Comparison of ENCODE assay signal across 8 cellular contexts in genomic region chr14:50311974-50312733, GRCh38. TPM values are rescaled to one million over a fixed set of nuclear protein-coding genes. Genes with fewer than 3 reads are reported as not detected.
DNase-seq lines count a peak whose midpoint lies in the region; ATAC-seq, FAIRE-seq and TF ChIP-seq lines count a peak whose summit lies in the region.

Gene DMAC2L (plus strand): TSS chr14:50312324. CDS start chr14:50321488, 9,164 bp downstream.
Gene L2HGDH (minus strand): TSS chr14:50312229. CDS start chr14:50312150, 79 bp downstream.

- FAIRE-seq in bronchial epithelial cell (lab: Jason Lieb, UNC) = no peak

- H3K27ac Mint-ChIP-seq in WTC11 = peak within 1 kb of the TSS; percentile 85

- peaks cover 6% of the 10 kb centered on the region; the same call in 1 of the 2 replicates for H3K27me3 Mint-ChIP-seq in WTC11 (ENCODE audit: low read depth)

- H3K36me3 ChIP-seq in bronchial epithelial cell (ENCODE audit: control insufficient read depth, insufficient read depth, low read length) = peaks cover 2% of the 10 kb centered on the region

- H3K4me3 ChIP-seq in bronchial epithelial cell (ENCODE audit: low read depth, low read length) = peak within 1 kb of the TSS; percentile 60

- peak; percentile 98 for DNase-seq in AG08395 (ENCODE audit: low spot score)
- peak; percentile 98 for DNase-seq in NCI-H2227 (lab: John Stamatoyannopoulos, UW; ENCODE audit: unreplicated experiment)
- peak; percentile 94 for DNase-seq in WTC11 (ENCODE audit: low spot score)
- DNase-seq in bronchial epithelial cell (ENCODE audit: low read depth) = peak; percentile 74
- peak; percentile 92 for DNase-seq in iris pigment epithelial cell (ENCODE audit: low read depth)
- peak; percentile 86 for DNase-seq in stimulated activated CD4-positive, alpha-beta T cell treated with anti-CD3 and anti-CD28 coated beads, Interleukin-12 subunit alpha, Interleukin-12 subunit beta, amount 100 ng/mL, for 4 hours

- CTCF ChIA-PET in WTC11 (lab: Charles Lee) = interaction anchor here (0.5 to 2.4 kb wide), 12 partner anchors 9 to 548 kb away, joined by 3 to 20 read pairs (median 4); partner anchors contain the start of genes ATL1 and MAP4K5

- peaks cover 19% of the 10 kb centered on the region for H3K9me3 Mint-ChIP-seq in WTC11

- peak; percentile 96 for ATAC-seq in GM18909 (IDR thresholded peaks at IDR 0.05; ENCODE audit: poor library complexity, unreplicated experiment)
- peak; percentile 93 for ATAC-seq in HG03159 (IDR thresholded peaks at IDR 0.05; ENCODE audit: unreplicated experiment)
- ATAC-seq in WTC11 = peak; percentile 94

- no peak; the same call in 1 of the 2 replicates for TF ChIP-seq CTCF in WTC11 (IDR thresholded peaks at IDR 0.05)
- no peak for TF ChIP-seq CTCF in bronchial epithelial cell (IDR thresholded peaks at IDR 0.05; ENCODE audit: insufficient read depth, low read length, severe bottlenecking)

- POLR2A ChIA-PET in WTC11 (lab: Charles Lee) = interaction anchor here (0.6 to 1.3 kb wide), 6 partner anchors 20 to 450 kb away, joined by 3 read pairs; partner anchors contain the start of genes MAP4K5 and SAV1

- peaks cover 35% of the 10 kb centered on the region for H3K36me3 Mint-ChIP-seq in WTC11

- peaks cover 25% of the 10 kb centered on the region for H3K4me1 Mint-ChIP-seq in WTC11

- peak within 1 kb of the TSS; percentile 86 for H3K4me3 Mint-ChIP-seq in WTC11

- H3K27me3 ChIP-seq in bronchial epithelial cell (ENCODE audit: control insufficient read depth, insufficient read depth, low read length) = no peaks in the 10 kb centered on the region

TF ChIP-seq in WTC11, 78 proteins besides CTCF, POLR2A, EP300 and RAD21 (continues in another document):
- no peak for TF ChIP-seq ZNF396 (CRISPR knock-in tag; IDR thresholded peaks at IDR 0.05; ENCODE audit: borderline replicate concordance)
- no peak; the same call in 1 of the 2 replicates for TF ChIP-seq FOXJ3 (CRISPR knock-in tag; IDR thresholded peaks at IDR 0.05; ENCODE audit: borderline replicate concordance)
- no peak for TF ChIP-seq PREB (CRISPR knock-in tag; IDR thresholded peaks at IDR 0.05; ENCODE audit: borderline replicate concordance)
- TF ChIP-seq MLX (CRISPR knock-in tag; IDR thresholded peaks at IDR 0.05) = 0 out of 2 replicates have a peak, but pooled peaks have one; percentile 53
- TF ChIP-seq SMAD4 (CRISPR knock-in tag; IDR thresholded peaks at IDR 0.05) = no peak
- TF ChIP-seq SOX15 (CRISPR knock-in tag; IDR thresholded peaks at IDR 0.05) = no peak
- 0 out of 2 replicates have a peak, but pooled peaks have one; percentile 42 for TF ChIP-seq TCF7 (CRISPR knock-in tag; IDR thresholded peaks at IDR 0.05; ENCODE audit: low read depth)
- TF ChIP-seq JAZF1 (CRISPR knock-in tag; IDR thresholded peaks at IDR 0.05) = no peak
- TF ChIP-seq AR (CRISPR knock-in tag; IDR thresholded peaks at IDR 0.05) = no peak
- peak; percentile 92 for TF ChIP-seq SMAD3 (CRISPR knock-in tag; IDR thresholded peaks at IDR 0.05; ENCODE audit: borderline replicate concordance)
- TF ChIP-seq, protein P1, sequence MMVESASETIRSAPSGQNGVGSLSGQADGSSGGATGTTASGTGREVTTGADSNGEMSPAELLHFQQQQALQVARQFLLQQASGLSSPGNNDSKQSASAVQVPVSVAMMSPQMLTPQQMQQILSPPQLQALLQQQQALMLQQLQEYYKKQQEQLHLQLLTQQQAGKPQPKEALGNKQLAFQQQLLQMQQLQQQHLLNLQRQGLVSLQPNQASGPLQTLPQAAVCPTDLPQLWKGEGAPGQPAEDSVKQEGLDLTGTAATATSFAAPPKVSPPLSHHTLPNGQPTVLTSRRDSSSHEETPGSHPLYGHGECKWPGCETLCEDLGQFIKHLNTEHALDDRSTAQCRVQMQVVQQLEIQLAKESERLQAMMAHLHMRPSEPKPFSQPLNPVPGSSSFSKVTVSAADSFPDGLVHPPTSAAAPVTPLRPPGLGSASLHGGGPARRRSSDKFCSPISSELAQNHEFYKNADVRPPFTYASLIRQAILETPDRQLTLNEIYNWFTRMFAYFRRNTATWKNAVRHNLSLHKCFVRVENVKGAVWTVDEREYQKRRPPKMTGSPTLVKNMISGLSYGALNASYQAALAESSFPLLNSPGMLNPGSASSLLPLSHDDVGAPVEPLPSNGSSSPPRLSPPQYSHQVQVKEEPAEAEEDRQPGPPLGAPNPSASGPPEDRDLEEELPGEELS (CRISPR knock-in tag; IDR thresholded peaks at IDR 0.05) = peak; percentile 15; the same call in 1 of the 2 replicates
- TF ChIP-seq, protein P2, sequence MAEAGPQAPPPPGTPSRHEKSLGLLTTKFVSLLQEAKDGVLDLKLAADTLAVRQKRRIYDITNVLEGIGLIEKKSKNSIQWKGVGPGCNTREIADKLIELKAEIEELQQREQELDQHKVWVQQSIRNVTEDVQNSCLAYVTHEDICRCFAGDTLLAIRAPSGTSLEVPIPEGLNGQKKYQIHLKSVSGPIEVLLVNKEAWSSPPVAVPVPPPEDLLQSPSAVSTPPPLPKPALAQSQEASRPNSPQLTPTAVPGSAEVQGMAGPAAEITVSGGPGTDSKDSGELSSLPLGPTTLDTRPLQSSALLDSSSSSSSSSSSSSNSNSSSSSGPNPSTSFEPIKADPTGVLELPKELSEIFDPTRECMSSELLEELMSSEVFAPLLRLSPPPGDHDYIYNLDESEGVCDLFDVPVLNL (CRISPR knock-in tag; IDR thresholded peaks at IDR 0.05; ENCODE audit: borderline replicate concordance, low read depth) = no peak
- TF ChIP-seq IRF1 (CRISPR knock-in tag; IDR thresholded peaks at IDR 0.05) = peak; percentile 32; the same call in 1 of the 2 replicates
- peak; percentile 82 for TF ChIP-seq E2F5 (CRISPR knock-in tag; IDR thresholded peaks at IDR 0.05)

RNA-seq across cellular contexts. Expression of gene DMAC2L, which starts in this region (rescaled TPM):
- total RNA-seq in WTC11 (2021) (14.0 to 17.7 TPM (median 16.4 TPM) in 3 replicates), bronchial epithelial cell (8.2 and 10.8 TPM in 2 replicates)

RNA-seq across cellular contexts. Expression of gene L2HGDH, which starts in this region (rescaled TPM):
- 23.9 to 26.7 TPM (median 24.0 TPM) in 3 replicates for total RNA-seq in WTC11 (2021)
- total RNA-seq in bronchial epithelial cell = 6.6 and 7.8 TPM in 2 replicates

Comparison
In these comparisons a context has a peak if more than half of its experiments do, and no peak if none do; other contexts are left out.
1. Peak in every context shown above with its lines: DNase-seq, ATAC-seq and H3K4me3 ChIP-seq.